15 cellular contexts compared by ENCODE assay signal in the genomic region with DNA sequence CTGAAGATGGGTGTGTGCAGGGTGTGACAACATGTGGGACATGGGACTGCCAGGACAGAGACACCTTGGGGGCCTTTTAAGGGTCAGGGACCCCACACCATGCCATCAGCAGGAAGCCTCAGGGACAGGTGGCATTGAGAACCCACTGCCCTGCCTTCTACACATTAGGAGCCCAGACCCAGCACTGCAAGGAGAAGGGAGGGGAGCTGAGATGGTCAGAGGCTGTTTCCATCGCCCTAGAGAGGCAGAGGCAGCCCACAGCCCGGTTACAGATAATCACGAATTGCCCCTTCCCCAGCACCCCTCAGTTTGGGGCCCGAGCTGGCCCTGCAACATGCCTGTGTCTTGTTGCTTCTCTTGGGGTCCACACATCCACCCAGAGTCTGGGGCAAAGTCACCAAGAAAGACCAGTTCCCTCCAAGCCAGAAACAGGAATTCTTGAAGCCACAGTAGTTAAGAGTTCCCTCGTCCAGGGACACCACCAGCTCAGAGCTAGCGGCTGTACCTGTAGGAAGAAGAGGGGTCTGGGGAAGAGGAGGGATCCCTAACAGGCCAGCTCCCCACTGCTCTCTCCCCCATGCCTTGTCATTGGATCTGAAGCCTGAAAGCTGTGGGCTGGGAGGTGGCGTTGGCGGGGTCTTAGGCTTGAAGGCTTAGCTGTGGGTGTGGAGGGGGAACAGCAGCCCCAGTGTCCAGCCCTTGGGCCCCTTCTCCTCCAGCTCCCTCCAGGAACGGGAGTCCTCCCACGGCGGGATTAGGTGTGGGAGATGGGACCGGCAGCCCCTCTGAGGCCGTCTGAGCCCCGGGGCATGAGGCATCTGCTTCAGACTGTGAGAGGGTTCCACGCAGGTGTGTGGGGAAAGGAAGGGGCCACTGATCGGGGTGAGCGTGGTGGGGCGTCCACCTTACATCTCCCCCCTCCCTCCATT. TPM values are rescaled to one million over a fixed set of nuclear protein-coding genes. Genes with fewer than 3 reads are reported as not detected.
DNase-seq lines count a peak whose midpoint lies in the region; ATAC-seq and TF ChIP-seq lines count a peak whose summit lies in the region.
"Had no signal": no experiment of that assay in that cellular context is flagged by ENCODE, and none has a peak within 500 bp of the region (broad histone marks: within the 10 kb centered on the region; RNA-seq: fewer than 3 reads in every experiment).

No MANE protein-coding gene starts in this region.

- no TSS peak for BruUV-seq in A673 (replicated peaks; lab: Mats Ljungman, UMichigan)

- H3K9me3 ChIP-seq in WERI-Rb-1 (ENCODE audit: severe bottlenecking) = peaks cover 2% of the 10 kb centered on the region
- no peaks in the 10 kb centered on the region for H3K9me3 ChIP-seq in osteoblast (ENCODE audit: low read depth, low read length)
- H3K9me3 ChIP-seq in upper lobe of right lung = no peaks in the 10 kb centered on the region
- H3K9me3 ChIP-seq in A673 (ENCODE audit: low read depth, low read length, poor library complexity, severe bottlenecking) = peaks cover 3% of the 10 kb centered on the region
- no peaks in the 10 kb centered on the region for H3K9me3 ChIP-seq in testis
- H3K9me3 ChIP-seq: BE2C had no signal

- TF ChIP-seq CTCF in WERI-Rb-1 (IDR thresholded peaks at IDR 0.05; ENCODE audit: low read depth, low read length) (no peak), osteoblast (IDR thresholded peaks at IDR 0.05; ENCODE audit: extremely low read depth, low read depth, low read length) (no peak), upper lobe of right lung (IDR thresholded peaks at IDR 0.05) (no peak), A673 (conservative IDR thresholded peaks at IDR 0.05; ENCODE audit: low read depth, low read length) (no peak), testis (IDR thresholded peaks at IDR 0.05) (no peak)

- no peaks in the 10 kb centered on the region for H3K79me2 ChIP-seq in osteoblast (ENCODE audit: insufficient read depth, low read length)

- H2AFZ ChIP-seq in osteoblast (ENCODE audit: low read length) = no peak overlapping the region

- H3K4me3 ChIP-seq in H7 (ENCODE audit: insufficient read depth, low read depth, low read length) (no peak overlapping the region), WERI-Rb-1 (ENCODE audit: low read depth, low read length) (no peak overlapping the region), osteoblast (ENCODE audit: insufficient read depth, low read length) (no peak overlapping the region), upper lobe of right lung (no peak overlapping the region), A673 (ENCODE audit: low read depth, low read length, poor library complexity, severe bottlenecking) (no peak overlapping the region), testis (no peak overlapping the region)

- H3K4me2 ChIP-seq in osteoblast (ENCODE audit: insufficient read depth, low read length) = no peak overlapping the region

- H3K36me3 ChIP-seq in H7 (replicated peaks; ENCODE audit: control insufficient read depth, insufficient read depth, low read length) (no peaks in the 10 kb centered on the region), WERI-Rb-1 (no peaks in the 10 kb centered on the region), osteoblast (ENCODE audit: insufficient read depth, low read length) (no peaks in the 10 kb centered on the region), upper lobe of right lung (no peaks in the 10 kb centered on the region), A673 (ENCODE audit: insufficient read depth, low read length, poor library complexity, severe bottlenecking) (no peaks in the 10 kb centered on the region), testis (ENCODE audit: low read depth, missing control alignments) (no peaks in the 10 kb centered on the region)
- H3K36me3 ChIP-seq: BE2C had no signal

- intact Hi-C loops in upper lobe of right lung (cut with DNase I) = no loop called here
- intact Hi-C loops in A673 (cut with micrococcal nuclease; ENCODE audit: unreplicated experiment) = no loop called here
- intact Hi-C loops in testis (cut with DNase I; ENCODE audit: low total_unique reads) = no loop called here

- TF ChIP-seq POLR2A in testis (IDR thresholded peaks at IDR 0.05) = no peak

- ATAC-seq in upper lobe of right lung (peak; percentile 26), HG03520 (IDR thresholded peaks at IDR 0.05; ENCODE audit: unreplicated experiment) (no peak)
- ATAC-seq: HCT116 had no signal

- CTCF ChIA-PET in A673 (lab: Charles Lee) = no interaction called here

- H3K4me1 ChIP-seq in osteoblast (ENCODE audit: insufficient read depth, low read length) (no peaks in the 10 kb centered on the region), upper lobe of right lung (no peaks in the 10 kb centered on the region), A673 (ENCODE audit: insufficient read depth, low read length, poor library complexity, severe bottlenecking) (no peaks in the 10 kb centered on the region), testis (no peaks in the 10 kb centered on the region)
- H3K4me1 ChIP-seq: BE2C had no signal

- DNase-seq in H7 (peak; percentile 37), WERI-Rb-1 (no peak), osteoblast (ENCODE audit: insufficient read length, low spot score, missing footprints) (peak; percentile 30), upper lobe of right lung (no peak), A673 (ENCODE audit: low spot score) (no peak), testis (no peak)
- no peak for DNase-seq in stimulated activated CD4-positive, alpha-beta T cell treated with anti-CD3 and anti-CD28 coated beads, Interleukin-1b, Interleukin-23, amount 100 ng/mL, for 48 hours
- DNase-seq: BE2C; CD4-positive, alpha-beta memory T cell; DMS153; DMS79 treated with DMSO at 0.1 percent for 48 hours; EL had no signal

- POLR2A ChIA-PET in A673 (lab: Charles Lee; ENCODE audit: low non-redundant PET) = no interaction called here

- H3K27me3 ChIP-seq in H7 (ENCODE audit: control insufficient read depth, insufficient read depth, low read length) (no peaks in the 10 kb centered on the region), WERI-Rb-1 (ENCODE audit: insufficient read depth, low read depth, severe bottlenecking) (no peaks in the 10 kb centered on the region), osteoblast (ENCODE audit: insufficient read depth, low read length) (peaks cover 3% of the 10 kb centered on the region), upper lobe of right lung (no peaks in the 10 kb centered on the region), A673 (replicated peaks; ENCODE audit: insufficient read depth, low read depth, low read length, poor library complexity) (no peaks in the 10 kb centered on the region), testis (no peaks in the 10 kb centered on the region)
- H3K27me3 ChIP-seq: BE2C had no signal

- no peaks in the 10 kb centered on the region for H4K20me1 ChIP-seq in osteoblast (ENCODE audit: insufficient read depth, low read length)

- H3K27ac ChIP-seq in WERI-Rb-1 = peak overlapping the region; percentile 80
- H3K27ac ChIP-seq in osteoblast (ENCODE audit: low read depth, low read length) = no peak overlapping the region
- no peak overlapping the region for H3K27ac ChIP-seq in upper lobe of right lung
- H3K27ac ChIP-seq in A673 (ENCODE audit: low read depth, low read length, poor library complexity, severe bottlenecking) = no peak overlapping the region
- no peak overlapping the region for H3K27ac ChIP-seq in testis
- H3K27ac ChIP-seq: C4-2B had no signal

- 64 to 80% methylated on average over 14 to 18 of the region's 18 CpGs for WGBS in testis, 2 donors

RNA-seq across cellular contexts. Expression of a gene that starts 44.8 kb away (rescaled TPM):
- total RNA-seq in H7 (2014; rRNA removed; shearing (Covaris generic)) = 16.0 and 19.9 TPM in 2 replicates
- 12.7 and 14.1 TPM in 2 replicates for total RNA-seq in osteoblast
- 4.3 TPM for total RNA-seq in upper lobe of right lung
- total RNA-seq in A673 (2021) = 0.09 TPM in 1 of 2 replicates, not detected in the other
- 1 to 10 TPM; 2.8 to 3.2 TPM for total RNA-seq in testis
- polyA plus RNA-seq in testis (ENCODE audit: insufficient read depth, low read depth, low replicate concordance) = 2.3 TPM
- polyA plus RNA-seq: CD4-positive, alpha-beta memory T cell had no signal

RNA-seq across cellular contexts. Expression of a gene that starts 55.4 kb away (rescaled TPM):
- total RNA-seq in H7 (2014; rRNA removed; shearing (Covaris generic)) = 45.9 and 49.8 TPM in 2 replicates
- total RNA-seq in osteoblast (32.1 and 38.7 TPM in 2 replicates), upper lobe of right lung (20.3 TPM), A673 (2021) (54.9 and 57.9 TPM in 2 replicates), testis (10 to 100 TPM; 39.1 to 44.5 TPM)
- 23.7 TPM for polyA plus RNA-seq in testis (ENCODE audit: insufficient read depth, low read depth, low replicate concordance)

Comparison
In these comparisons a context has a peak if more than half of its experiments do, and no peak if none do; other contexts are left out.
1. DNase-seq: peak in H7 (single experiment) and osteoblast (single experiment); none in WERI-Rb-1 (single experiment), upper lobe of right lung (single experiment), A673 (single experiment), stimulated activated CD4-positive, alpha-beta T cell treated with anti-CD3 and anti-CD28 coated beads, Interleukin-1b, Interleukin-23, amount 100 ng/mL, for 48 hours (single experiment) and testis (single experiment).